Comparison of ENCODE assay signal across 1 cellular context in the genomic region with DNA sequence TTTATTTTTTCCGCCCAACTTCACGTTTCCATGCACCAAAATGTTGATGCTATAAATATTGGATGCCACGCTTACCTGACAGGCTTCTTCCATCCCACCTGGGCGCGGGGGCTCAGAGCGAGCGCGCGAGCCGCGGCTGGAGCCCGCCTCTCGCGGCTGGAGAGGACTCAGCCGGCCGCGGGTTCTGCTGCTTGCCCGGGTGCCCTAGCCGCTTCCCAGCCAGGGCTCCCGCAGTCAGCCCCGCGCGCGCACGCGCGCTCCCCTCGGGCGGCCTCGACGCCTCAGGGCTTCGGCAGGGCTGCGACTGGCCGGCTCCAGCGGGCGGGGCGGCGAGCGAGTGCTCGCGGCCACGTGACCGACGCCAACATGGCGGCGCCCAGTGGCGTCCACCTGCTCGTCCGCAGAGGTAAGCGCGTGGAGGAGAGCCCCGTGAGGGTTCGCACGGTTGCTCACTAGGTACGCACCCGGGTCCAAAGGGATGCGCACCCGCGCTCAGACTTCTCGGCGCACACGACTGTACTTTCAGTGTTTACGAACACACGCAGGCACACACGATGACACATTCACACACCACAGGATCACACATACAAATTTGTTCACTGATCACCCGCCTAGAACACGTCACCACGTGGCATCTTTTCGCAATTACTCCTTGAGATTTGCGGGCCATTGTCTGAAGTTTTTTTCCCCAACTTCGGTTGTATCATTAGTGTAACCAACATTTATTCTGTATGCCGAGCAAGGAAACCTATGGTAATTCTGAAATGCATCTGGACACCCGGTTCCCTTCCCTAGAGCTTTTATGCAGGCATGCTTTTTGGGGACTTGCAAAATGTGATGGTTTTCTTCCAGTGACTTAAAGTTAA.
TF ChIP-seq lines count a peak whose summit lies in the region.

A gene (plus strand): TSS at position 350 of the 866 bp plus-strand sequence. CDS start 17 bp downstream, at position 367.

TF ChIP-seq in K562, 482 proteins besides CTCF, POLR2A, EP300 and RAD21 (continued from another document and continues in another):
- TF ChIP-seq, protein P1, sequence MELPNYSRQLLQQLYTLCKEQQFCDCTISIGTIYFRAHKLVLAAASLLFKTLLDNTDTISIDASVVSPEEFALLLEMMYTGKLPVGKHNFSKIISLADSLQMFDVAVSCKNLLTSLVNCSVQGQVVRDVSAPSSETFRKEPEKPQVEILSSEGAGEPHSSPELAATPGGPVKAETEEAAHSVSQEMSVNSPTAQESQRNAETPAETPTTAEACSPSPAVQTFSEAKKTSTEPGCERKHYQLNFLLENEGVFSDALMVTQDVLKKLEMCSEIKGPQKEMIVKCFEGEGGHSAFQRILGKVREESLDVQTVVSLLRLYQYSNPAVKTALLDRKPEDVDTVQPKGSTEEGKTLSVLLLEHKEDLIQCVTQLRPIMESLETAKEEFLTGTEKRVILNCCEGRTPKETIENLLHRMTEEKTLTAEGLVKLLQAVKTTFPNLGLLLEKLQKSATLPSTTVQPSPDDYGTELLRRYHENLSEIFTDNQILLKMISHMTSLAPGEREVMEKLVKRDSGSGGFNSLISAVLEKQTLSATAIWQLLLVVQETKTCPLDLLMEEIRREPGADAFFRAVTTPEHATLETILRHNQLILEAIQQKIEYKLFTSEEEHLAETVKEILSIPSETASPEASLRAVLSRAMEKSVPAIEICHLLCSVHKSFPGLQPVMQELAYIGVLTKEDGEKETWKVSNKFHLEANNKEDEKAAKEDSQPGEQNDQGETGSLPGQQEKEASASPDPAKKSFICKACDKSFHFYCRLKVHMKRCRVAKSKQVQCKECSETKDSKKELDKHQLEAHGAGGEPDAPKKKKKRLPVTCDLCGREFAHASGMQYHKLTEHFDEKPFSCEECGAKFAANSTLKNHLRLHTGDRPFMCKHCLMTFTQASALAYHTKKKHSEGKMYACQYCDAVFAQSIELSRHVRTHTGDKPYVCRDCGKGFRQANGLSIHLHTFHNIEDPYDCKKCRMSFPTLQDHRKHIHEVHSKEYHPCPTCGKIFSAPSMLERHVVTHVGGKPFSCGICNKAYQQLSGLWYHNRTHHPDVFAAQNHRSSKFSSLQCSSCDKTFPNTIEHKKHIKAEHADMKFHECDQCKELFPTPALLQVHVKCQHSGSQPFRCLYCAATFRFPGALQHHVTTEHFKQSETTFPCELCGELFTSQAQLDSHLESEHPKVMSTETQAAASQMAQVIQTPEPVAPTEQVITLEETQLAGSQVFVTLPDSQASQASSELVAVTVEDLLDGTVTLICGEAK (IDR thresholded peaks at IDR 0.05): peak; percentile 33; the same call in 1 of the 2 replicates
- TF ChIP-seq, protein P1 (CRISPR knock-in tag; IDR thresholded peaks at IDR 0.05): no peak
- TF ChIP-seq, protein P2, sequence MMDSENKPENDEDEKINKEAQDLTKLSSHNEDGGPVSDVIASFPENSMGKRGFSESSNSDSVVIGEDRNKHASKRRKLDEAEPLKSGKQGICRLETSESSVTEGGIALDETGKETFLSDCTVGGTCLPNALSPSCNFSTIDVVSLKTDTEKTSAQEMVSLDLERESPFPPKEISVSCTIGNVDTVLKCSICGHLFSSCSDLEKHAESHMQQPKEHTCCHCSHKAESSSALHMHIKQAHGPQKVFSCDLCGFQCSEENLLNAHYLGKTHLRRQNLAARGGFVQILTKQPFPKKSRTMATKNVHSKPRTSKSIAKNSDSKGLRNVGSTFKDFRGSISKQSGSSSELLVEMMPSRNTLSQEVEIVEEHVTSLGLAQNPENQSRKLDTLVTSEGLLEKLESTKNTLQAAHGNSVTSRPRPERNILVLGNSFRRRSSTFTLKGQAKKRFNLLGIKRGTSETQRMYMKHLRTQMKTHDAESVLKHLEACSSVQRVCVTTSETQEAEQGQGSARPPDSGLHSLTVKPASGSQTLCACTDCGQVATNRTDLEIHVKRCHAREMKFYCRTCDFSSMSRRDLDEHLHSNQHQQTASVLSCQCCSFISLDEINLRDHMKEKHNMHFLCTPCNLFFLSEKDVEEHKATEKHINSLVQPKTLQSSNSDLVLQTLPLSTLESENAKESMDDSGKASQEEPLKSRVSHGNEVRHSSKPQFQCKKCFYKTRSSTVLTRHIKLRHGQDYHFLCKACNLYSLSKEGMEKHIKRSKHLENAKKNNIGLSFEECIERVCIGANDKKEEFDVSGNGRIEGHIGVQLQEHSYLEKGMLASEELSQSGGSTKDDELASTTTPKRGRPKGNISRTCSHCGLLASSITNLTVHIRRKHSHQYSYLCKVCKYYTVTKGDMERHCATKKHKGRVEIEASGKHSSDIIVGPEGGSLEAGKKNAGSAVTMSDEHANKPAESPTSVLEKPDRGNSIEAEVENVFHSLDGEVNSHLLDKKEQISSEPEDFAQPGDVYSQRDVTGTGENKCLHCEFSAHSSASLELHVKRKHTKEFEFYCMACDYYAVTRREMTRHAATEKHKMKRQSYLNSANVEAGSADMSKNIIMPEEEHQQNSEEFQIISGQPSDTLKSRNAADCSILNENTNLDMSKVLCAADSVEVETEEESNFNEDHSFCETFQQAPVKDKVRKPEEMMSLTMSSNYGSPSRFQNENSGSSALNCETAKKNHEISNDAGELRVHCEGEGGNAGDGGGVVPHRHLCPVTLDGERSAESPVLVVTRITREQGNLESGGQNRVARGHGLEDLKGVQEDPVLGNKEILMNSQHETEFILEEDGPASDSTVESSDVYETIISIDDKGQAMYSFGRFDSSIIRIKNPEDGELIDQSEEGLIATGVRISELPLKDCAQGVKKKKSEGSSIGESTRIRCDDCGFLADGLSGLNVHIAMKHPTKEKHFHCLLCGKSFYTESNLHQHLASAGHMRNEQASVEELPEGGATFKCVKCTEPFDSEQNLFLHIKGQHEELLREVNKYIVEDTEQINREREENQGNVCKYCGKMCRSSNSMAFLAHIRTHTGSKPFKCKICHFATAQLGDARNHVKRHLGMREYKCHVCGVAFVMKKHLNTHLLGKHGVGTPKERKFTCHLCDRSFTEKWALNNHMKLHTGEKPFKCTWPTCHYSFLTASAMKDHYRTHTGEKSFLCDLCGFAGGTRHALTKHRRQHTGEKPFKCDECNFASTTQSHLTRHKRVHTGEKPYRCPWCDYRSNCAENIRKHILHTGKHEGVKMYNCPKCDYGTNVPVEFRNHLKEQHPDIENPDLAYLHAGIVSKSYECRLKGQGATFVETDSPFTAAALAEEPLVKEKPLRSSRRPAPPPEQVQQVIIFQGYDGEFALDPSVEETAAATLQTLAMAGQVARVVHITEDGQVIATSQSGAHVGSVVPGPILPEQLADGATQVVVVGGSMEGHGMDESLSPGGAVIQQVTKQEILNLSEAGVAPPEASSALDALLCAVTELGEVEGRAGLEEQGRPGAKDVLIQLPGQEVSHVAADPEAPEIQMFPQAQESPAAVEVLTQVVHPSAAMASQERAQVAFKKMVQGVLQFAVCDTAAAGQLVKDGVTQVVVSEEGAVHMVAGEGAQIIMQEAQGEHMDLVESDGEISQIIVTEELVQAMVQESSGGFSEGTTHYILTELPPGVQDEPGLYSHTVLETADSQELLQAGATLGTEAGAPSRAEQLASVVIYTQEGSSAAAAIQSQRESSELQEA (IDR thresholded peaks at IDR 0.05; ENCODE audit: low read depth): no peak
- TF ChIP-seq MEF2D (tag; conservative IDR thresholded peaks at IDR 0.05; ENCODE audit: low read depth): no peak
- peak; percentile 64 to 66; a peak in 2 of 4 replicates for TF ChIP-seq ARNT (IDR thresholded peaks at IDR 0.05)
- TF ChIP-seq C11orf30 (IDR thresholded peaks at IDR 0.05; ENCODE audit: low read depth): peak; percentile 97
- TF ChIP-seq SAP30 (IDR thresholded peaks at IDR 0.05; ENCODE audit: borderline replicate concordance, insufficient read depth, low read depth, low read length, poor library complexity, severe bottlenecking): peak; percentile 100
- TF ChIP-seq, protein P3, sequence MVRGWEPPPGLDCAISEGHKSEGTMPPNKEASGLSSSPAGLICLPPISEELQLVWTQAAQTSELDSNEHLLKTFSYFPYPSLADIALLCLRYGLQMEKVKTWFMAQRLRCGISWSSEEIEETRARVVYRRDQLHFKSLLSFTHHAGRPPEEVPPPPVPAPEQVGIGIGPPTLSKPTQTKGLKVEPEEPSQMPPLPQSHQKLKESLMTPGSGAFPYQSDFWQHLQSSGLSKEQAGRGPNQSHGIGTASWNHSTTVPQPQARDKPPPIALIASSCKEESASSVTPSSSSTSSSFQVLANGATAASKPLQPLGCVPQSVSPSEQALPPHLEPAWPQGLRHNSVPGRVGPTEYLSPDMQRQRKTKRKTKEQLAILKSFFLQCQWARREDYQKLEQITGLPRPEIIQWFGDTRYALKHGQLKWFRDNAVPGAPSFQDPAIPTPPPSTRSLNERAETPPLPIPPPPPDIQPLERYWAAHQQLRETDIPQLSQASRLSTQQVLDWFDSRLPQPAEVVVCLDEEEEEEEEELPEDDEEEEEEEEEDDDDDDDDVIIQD (CRISPR knock-in tag; IDR thresholded peaks at IDR 0.05): no peak
- no peak for TF ChIP-seq SRSF9 (IDR thresholded peaks at IDR 0.05; ENCODE audit: borderline replicate concordance, low read depth, low read length)
- no peak for TF ChIP-seq ZNF197 (CRISPR knock-in tag; IDR thresholded peaks at IDR 0.05; ENCODE audit: low read depth)
- peak; percentile 95 for TF ChIP-seq RB1 (IDR thresholded peaks at IDR 0.05; ENCODE audit: low read depth)
- peak; percentile 87 for TF ChIP-seq TAF1 (IDR thresholded peaks at IDR 0.05; ENCODE audit: control insufficient read depth, extremely low read depth, insufficient read depth, low read length, severe bottlenecking)
- peak; percentile 34; the same call in 1 of the 2 replicates for TF ChIP-seq NFIC (IDR thresholded peaks at IDR 0.05)
- TF ChIP-seq, protein P4, sequence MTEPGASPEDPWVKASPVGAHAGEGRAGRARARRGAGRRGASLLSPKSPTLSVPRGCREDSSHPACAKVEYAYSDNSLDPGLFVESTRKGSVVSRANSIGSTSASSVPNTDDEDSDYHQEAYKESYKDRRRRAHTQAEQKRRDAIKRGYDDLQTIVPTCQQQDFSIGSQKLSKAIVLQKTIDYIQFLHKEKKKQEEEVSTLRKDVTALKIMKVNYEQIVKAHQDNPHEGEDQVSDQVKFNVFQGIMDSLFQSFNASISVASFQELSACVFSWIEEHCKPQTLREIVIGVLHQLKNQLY (CRISPR knock-in tag; conservative IDR thresholded peaks at IDR 0.05): 0 out of 4 replicates have a peak, but pooled peaks have one; percentile 26 to 54
- TF ChIP-seq, protein P5, sequence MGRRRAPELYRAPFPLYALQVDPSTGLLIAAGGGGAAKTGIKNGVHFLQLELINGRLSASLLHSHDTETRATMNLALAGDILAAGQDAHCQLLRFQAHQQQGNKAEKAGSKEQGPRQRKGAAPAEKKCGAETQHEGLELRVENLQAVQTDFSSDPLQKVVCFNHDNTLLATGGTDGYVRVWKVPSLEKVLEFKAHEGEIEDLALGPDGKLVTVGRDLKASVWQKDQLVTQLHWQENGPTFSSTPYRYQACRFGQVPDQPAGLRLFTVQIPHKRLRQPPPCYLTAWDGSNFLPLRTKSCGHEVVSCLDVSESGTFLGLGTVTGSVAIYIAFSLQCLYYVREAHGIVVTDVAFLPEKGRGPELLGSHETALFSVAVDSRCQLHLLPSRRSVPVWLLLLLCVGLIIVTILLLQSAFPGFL (CRISPR knock-in tag; IDR thresholded peaks at IDR 0.05): 0 out of 2 replicates have a peak, but pooled peaks have one; percentile 36
- TF ChIP-seq TBP (optimal IDR thresholded peaks at IDR 0.05; ENCODE audit: low read depth, low read length): peak; percentile 90
- no peak for TF ChIP-seq ZNF12 (CRISPR knock-in tag; IDR thresholded peaks at IDR 0.05)
- 0 out of 2 replicates have a peak, but pooled peaks have one; percentile 19 for TF ChIP-seq SMARCA5 (IDR thresholded peaks at IDR 0.05)
- no peak for TF ChIP-seq SPI1 (IDR thresholded peaks at IDR 0.05; ENCODE audit: borderline replicate concordance, low read depth, low read length)
- TF ChIP-seq, protein P6, sequence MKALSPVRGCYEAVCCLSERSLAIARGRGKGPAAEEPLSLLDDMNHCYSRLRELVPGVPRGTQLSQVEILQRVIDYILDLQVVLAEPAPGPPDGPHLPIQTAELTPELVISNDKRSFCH (CRISPR knock-in tag; IDR thresholded peaks at IDR 0.05): no peak
- TF ChIP-seq, protein P6 (tag; IDR thresholded peaks at IDR 0.05): no peak; the same call in none of the 2 replicates
- TF ChIP-seq ARHGAP35 (IDR thresholded peaks at IDR 0.05; ENCODE audit: partially characterized antibody): no peak
- 0 out of 2 replicates have a peak, but pooled peaks have one; percentile 19 for TF ChIP-seq CAMTA2 (CRISPR knock-in tag; conservative IDR thresholded peaks at IDR 0.05)
- TF ChIP-seq SUPT5H (IDR thresholded peaks at IDR 0.05): peak; percentile 89
- TF ChIP-seq ZC3H4 (CRISPR knock-in tag; IDR thresholded peaks at IDR 0.05; ENCODE audit: borderline replicate concordance): peak; percentile 53; the same call in 1 of the 2 replicates
- no peak for TF ChIP-seq ZNF311 (CRISPR knock-in tag; IDR thresholded peaks at IDR 0.05)
- TF ChIP-seq, protein P7, sequence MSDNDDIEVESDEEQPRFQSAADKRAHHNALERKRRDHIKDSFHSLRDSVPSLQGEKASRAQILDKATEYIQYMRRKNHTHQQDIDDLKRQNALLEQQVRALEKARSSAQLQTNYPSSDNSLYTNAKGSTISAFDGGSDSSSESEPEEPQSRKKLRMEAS (CRISPR knock-in tag; IDR thresholded peaks at IDR 0.05): peak; percentile 100
- TF ChIP-seq FOXJ2 (tag; IDR thresholded peaks at IDR 0.05): peak; percentile 81
- peak; percentile 28; the same call in 1 of the 2 replicates for TF ChIP-seq TGIF2 (CRISPR knock-in tag; IDR thresholded peaks at IDR 0.05)
- TF ChIP-seq NBN (IDR thresholded peaks at IDR 0.05; ENCODE audit: low read depth): peak; percentile 73
- TF ChIP-seq ZNF77 (CRISPR knock-in tag; IDR thresholded peaks at IDR 0.05): no peak
- no peak for TF ChIP-seq BMI1 (IDR thresholded peaks at IDR 0.05; ENCODE audit: low read length)
